ENCODE assay signal across 24 cellular contexts in the genomic region with DNA sequence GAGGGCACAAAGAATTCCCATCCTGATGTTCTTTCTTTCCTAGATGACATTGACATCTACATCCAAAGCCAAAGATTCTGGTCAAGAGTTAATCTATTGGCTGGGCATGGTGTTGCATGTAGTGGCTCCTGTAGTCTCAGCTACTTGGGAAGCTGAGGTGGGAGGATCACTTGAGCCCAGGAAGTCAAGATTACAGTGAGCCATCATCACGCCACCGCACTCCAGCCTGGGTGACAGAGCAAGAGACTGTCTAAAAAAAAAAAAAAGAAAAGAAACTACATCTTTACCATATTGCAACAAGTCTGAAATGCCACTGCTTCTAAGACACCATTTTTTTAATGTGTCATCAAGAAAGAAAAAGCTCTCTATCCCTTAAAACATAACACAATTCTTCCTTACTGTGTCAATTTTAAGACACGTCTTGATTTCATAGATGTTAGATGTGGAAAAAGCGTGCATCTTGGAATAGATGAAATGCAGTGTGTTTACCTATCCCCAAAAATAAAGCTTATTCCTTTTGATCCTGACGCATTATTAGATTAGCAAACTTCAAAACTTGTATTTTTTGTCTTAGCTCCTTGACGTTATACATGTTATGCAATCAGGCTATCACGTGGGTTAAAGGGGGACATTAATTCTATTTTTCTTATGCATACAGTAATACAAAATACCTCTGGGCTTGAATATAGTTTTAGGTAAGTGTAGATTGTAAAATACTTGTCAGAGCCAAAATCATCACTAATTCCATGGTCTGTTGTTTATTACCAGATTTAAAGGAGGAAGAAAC. TPM values are rescaled to one million over a fixed set of nuclear protein-coding genes. Genes with fewer than 3 reads are reported as not detected.
"Had no signal": no experiment of that assay in that cellular context is flagged by ENCODE, and none has a peak within 500 bp of the region (broad histone marks: within the 10 kb centered on the region; RNA-seq: fewer than 3 reads in every experiment).

No MANE protein-coding gene starts in this region.

- H3K27me3 Mint-ChIP-seq: dendritic cell treated with granulocyte-macrophage colony-stimulating factor and Interleukin-4, amounts not matched to agents 40 ng/mL and 50 ng/mL, for 4 days; memory B cell; stimulated activated naive CD8-positive, alpha-beta T cell treated with anti-CD3 and anti-CD28 coated beads, Interleukin-15, Interleukin-2, amounts not matched to agents 100 ng/mL and 50 ng/mL, for 24 hours had no signal

- H3K27ac Mint-ChIP-seq: dendritic cell treated with granulocyte-macrophage colony-stimulating factor and Interleukin-4, amounts not matched to agents 40 ng/mL and 50 ng/mL, for 4 days; memory B cell; stimulated activated naive B cell treated with anti-CD40 and anti-IgM and Interleukin-4, amounts not matched to agents 10 μg/mL and 1 μg/mL and 100 μg/mL, for 72 hours; stimulated activated naive CD8-positive, alpha-beta T cell treated with anti-CD3 and anti-CD28 coated beads, Interleukin-15, Interleukin-2, amounts not matched to agents 100 ng/mL and 50 ng/mL, for 24 hours had no signal

- H3K4me1 ChIP-seq: colonic mucosa, right lobe of liver, uterus had no signal

- H3K27ac ChIP-seq: colonic mucosa, esophagus muscularis mucosa, foreskin keratinocyte, gastroesophageal sphincter, right lobe of liver, suprapubic skin, transverse colon, upper lobe of right lung, uterus had no signal

- DNase-seq: colonic mucosa; effector memory CD4-positive, alpha-beta T cell; foreskin keratinocyte; immature natural killer cell; islet precursor cell; left ventricle myocardium superior; lower lobe of right lung; natural killer cell; pancreas; right lobe of liver; small intestine; stimulated activated CD4-positive, alpha-beta T cell treated with anti-CD3 and anti-CD28 coated beads, Interleukin-15, amount 100 ng/mL, for 24 hours; stimulated activated CD4-positive, alpha-beta T cell treated with anti-CD3 and anti-CD28 coated beads, Interleukin-2, amount 100 ng/mL, for 48 hours; stimulated activated naive B cell treated with anti-CD40 and anti-IgM and Interleukin-4, amounts not matched to agents 10 μg/mL and 1 μg/mL and 100 μg/mL, for 72 hours; transverse colon; upper lobe of right lung; uterus had no signal

- H3K4me3 ChIP-seq: colonic mucosa, esophagus muscularis mucosa, gastroesophageal sphincter, lower lobe of right lung, pancreas, right lobe of liver, suprapubic skin, transverse colon, upper lobe of right lung, uterus had no signal

- H3K4me3 Mint-ChIP-seq: dendritic cell treated with granulocyte-macrophage colony-stimulating factor and Interleukin-4, amounts not matched to agents 40 ng/mL and 50 ng/mL, for 4 days; immature natural killer cell; memory B cell; natural killer cell; stimulated activated naive B cell treated with anti-CD40 and anti-IgM and Interleukin-4, amounts not matched to agents 10 μg/mL and 1 μg/mL and 100 μg/mL, for 72 hours; stimulated activated naive CD8-positive, alpha-beta T cell treated with anti-CD3 and anti-CD28 coated beads, Interleukin-15, Interleukin-2, amounts not matched to agents 100 ng/mL and 50 ng/mL, for 24 hours had no signal

- H3K27me3 ChIP-seq: colonic mucosa, esophagus muscularis mucosa, foreskin keratinocyte, gastroesophageal sphincter, pancreas, right lobe of liver, suprapubic skin, transverse colon, upper lobe of right lung, uterus had no signal

- H3K36me3 ChIP-seq: colonic mucosa, esophagus muscularis mucosa, gastroesophageal sphincter, lower lobe of right lung, right lobe of liver, suprapubic skin, transverse colon, upper lobe of right lung, uterus had no signal

- H3K9me3 Mint-ChIP-seq: dendritic cell treated with granulocyte-macrophage colony-stimulating factor and Interleukin-4, amounts not matched to agents 40 ng/mL and 50 ng/mL, for 4 days; immature natural killer cell; memory B cell; natural killer cell; stimulated activated naive B cell treated with anti-CD40 and anti-IgM and Interleukin-4, amounts not matched to agents 10 μg/mL and 1 μg/mL and 100 μg/mL, for 72 hours; stimulated activated naive CD8-positive, alpha-beta T cell treated with anti-CD3 and anti-CD28 coated beads, Interleukin-15, Interleukin-2, amounts not matched to agents 100 ng/mL and 50 ng/mL, for 24 hours had no signal

- H3K36me3 Mint-ChIP-seq: immature natural killer cell; memory B cell; natural killer cell; stimulated activated naive B cell treated with anti-CD40 and anti-IgM and Interleukin-4, amounts not matched to agents 10 μg/mL and 1 μg/mL and 100 μg/mL, for 72 hours had no signal

- H3K9me3 ChIP-seq: colonic mucosa, esophagus muscularis mucosa, gastroesophageal sphincter, lower lobe of right lung, pancreas, right lobe of liver, suprapubic skin, transverse colon, upper lobe of right lung, uterus had no signal

- ATAC-seq: foreskin keratinocyte; gastroesophageal sphincter; left ventricle myocardium superior; lower lobe of right lung; natural killer cell; right lobe of liver; stimulated activated naive B cell treated with anti-CD40 and anti-IgM and Interleukin-4, amounts not matched to agents 10 μg/mL and 1 μg/mL and 100 μg/mL, for 72 hours; upper lobe of right lung had no signal

RNA-seq across cellular contexts. Expression of gene ELAPOR1, which starts 46.3 kb away (rescaled TPM):
- total RNA-seq: epithelial cell of proximal tubule had no signal
